Comparison of ENCODE assay signal across 2 cellular contexts in genomic region chr20:62315773-62316172, GRCh38.
TF ChIP-seq lines count a peak whose summit lies in the region.

No MANE protein-coding gene starts in this region.

TF ChIP-seq in A549, 52 proteins besides CTCF, POLR2A, EP300 and RAD21:
- TF ChIP-seq CHD4 (IDR thresholded peaks at IDR 0.05; ENCODE audit: borderline replicate concordance) (no peak), EHMT2 (IDR thresholded peaks at IDR 0.05; ENCODE audit: low read depth) (no peak), NPAS2 (CRISPR knock-in tag; IDR thresholded peaks at IDR 0.05; ENCODE audit: borderline replicate concordance) (no peak), CBX8 (IDR thresholded peaks at IDR 0.05) (no peak), KDM1A (IDR thresholded peaks at IDR 0.05; ENCODE audit: low read depth) (no peak), BCL3 (IDR thresholded peaks at IDR 0.05) (no peak), MAFK (IDR thresholded peaks at IDR 0.05; ENCODE audit: partially characterized antibody) (no peak), MAX (IDR thresholded peaks at IDR 0.05) (no peak), JUNB (IDR thresholded peaks at IDR 0.05) (no peak), ESRRA (IDR thresholded peaks at IDR 0.05; ENCODE audit: borderline replicate concordance, low read length) (no peak), JUN (IDR thresholded peaks at IDR 0.05) (no peak)

TF ChIP-seq in K562, 482 proteins besides CTCF, POLR2A, EP300 and RAD21:
- TF ChIP-seq ILF3 (IDR thresholded peaks at IDR 0.05; ENCODE audit: borderline replicate concordance): no peak
- TF ChIP-seq ATF4 (CRISPR knock-in tag; IDR thresholded peaks at IDR 0.05): no peak
- no peak for TF ChIP-seq ADNP (tag; IDR thresholded peaks at IDR 0.05)
- no peak for TF ChIP-seq TCF3 (CRISPR knock-in tag; IDR thresholded peaks at IDR 0.05)
- no peak for TF ChIP-seq NR2C1 (IDR thresholded peaks at IDR 0.05)
- TF ChIP-seq NR2C1 (tag; IDR thresholded peaks at IDR 0.05): no peak
- no peak for TF ChIP-seq ZNF316 (IDR thresholded peaks at IDR 0.05)
- TF ChIP-seq ETS2 (tag; IDR thresholded peaks at IDR 0.05; ENCODE audit: borderline replicate concordance, poor library complexity, severe bottlenecking): no peak
- TF ChIP-seq RBM22 (IDR thresholded peaks at IDR 0.05; ENCODE audit: low read depth, low read length, poor library complexity, severe bottlenecking): peak; percentile 13
- TF ChIP-seq ZNF551 (CRISPR knock-in tag; IDR thresholded peaks at IDR 0.05): no peak
TF ChIP-seq in K562: peak in this region for 1.
